Comparison of ENCODE assay signal across 18 cellular contexts in the genomic region with DNA sequence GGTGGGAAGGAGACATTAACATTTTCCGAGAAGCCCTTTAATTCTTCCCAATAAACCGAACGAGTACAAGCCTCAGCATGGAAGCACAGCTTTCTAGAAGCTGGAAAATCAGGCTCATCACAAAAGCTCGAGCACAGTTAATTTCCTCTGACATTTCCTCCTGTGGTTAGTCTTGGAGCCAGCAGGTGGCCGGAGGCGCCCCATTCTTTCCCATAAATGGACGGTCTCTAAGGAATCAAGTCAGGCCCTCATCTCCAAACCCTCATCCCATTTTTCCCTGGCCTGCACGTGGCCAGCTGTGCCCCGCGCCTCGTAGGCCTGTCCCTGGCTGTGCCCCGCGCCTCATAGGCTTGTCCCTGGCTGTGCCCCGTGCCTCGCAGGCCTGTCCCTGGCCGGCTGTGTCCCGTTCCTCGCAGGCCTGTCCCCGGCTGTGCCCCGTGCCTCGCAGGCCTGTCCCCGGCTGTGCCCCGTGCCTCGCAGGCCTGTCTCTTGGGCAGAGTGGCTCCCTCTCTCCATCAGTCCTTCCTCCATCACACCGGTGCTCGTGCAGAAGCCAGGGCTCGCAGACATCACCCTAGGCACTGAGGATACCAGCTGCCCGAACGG. TPM values are rescaled to one million over a fixed set of nuclear protein-coding genes. Genes with fewer than 3 reads are reported as not detected.
DNase-seq lines count a peak whose midpoint lies in the region; ATAC-seq, FAIRE-seq and TF ChIP-seq lines count a peak whose summit lies in the region.
"Had no signal": no experiment of that assay in that cellular context is flagged by ENCODE, and none has a peak within 500 bp of the region (broad histone marks: within the 10 kb centered on the region; RNA-seq: fewer than 3 reads in every experiment).

No MANE protein-coding gene starts in this region.

- WGBS in mesenchymal stem cell, result 86% methylated on average over 29 of the region's 29 CpGs

- no peak overlapping the region for H3K27ac ChIP-seq in mesenchymal stem cell (ENCODE audit: low read length, poor library complexity, severe bottlenecking)
- H3K27ac ChIP-seq: adrenal gland, C4-2B, ovary, SK-N-MC had no signal

- no peak overlapping the region for H3K23ac ChIP-seq in mesenchymal stem cell (ENCODE audit: low read length in 2 of 2)

- no peak overlapping the region for H4K8ac ChIP-seq in mesenchymal stem cell (ENCODE audit: low read length)

- peak; percentile 45 for TF ChIP-seq CTCF in AG09309 (IDR thresholded peaks at IDR 0.05; ENCODE audit: control insufficient read depth, insufficient read depth, low read depth, low read length, missing control alignments)
- TF ChIP-seq CTCF in astrocyte of the spinal cord (IDR thresholded peaks at IDR 0.05; ENCODE audit: low read depth, low read length), result peak; percentile 13

- no peak overlapping the region for H3K4me3 ChIP-seq in AG09309 (ENCODE audit: control insufficient read depth, low read depth, low read length)
- no peak overlapping the region for H3K4me3 ChIP-seq in astrocyte of the spinal cord (ENCODE audit: low read depth, low read length)
- H3K4me3 ChIP-seq in mesenchymal stem cell (ENCODE audit: insufficient read depth in 1 of 2, low read depth in 1 of 2, low read length in 2 of 2), result peak overlapping the region in 1 of 2 experiments; percentile 2
- H3K4me3 ChIP-seq: adrenal gland, ovary, SK-N-MC had no signal

- no peaks in the 10 kb centered on the region for H3K79me1 ChIP-seq in mesenchymal stem cell (replicated peaks; ENCODE audit: low read length, poor library complexity, severe bottlenecking)

- peak; percentile 96 for FAIRE-seq in HTR-8/SVneo (lab: Jason Lieb, UNC)

- H3K4ac ChIP-seq in mesenchymal stem cell (ENCODE audit: low read depth in 1 of 2, low read length in 2 of 2), result no peak overlapping the region

- no peak overlapping the region for H2BK12ac ChIP-seq in mesenchymal stem cell (ENCODE audit: low read length in 2 of 2)

- H3K9ac ChIP-seq in mesenchymal stem cell (ENCODE audit: low read length), result no peak overlapping the region

- no peaks in the 10 kb centered on the region for H3K36me3 ChIP-seq in mesenchymal stem cell (ENCODE audit: control insufficient read depth in 1 of 2, insufficient read depth in 2 of 2, low read depth in 1 of 2, low read length in 2 of 2)
- H3K36me3 ChIP-seq: adrenal gland, ovary had no signal

- no peak overlapping the region for H2BK15ac ChIP-seq in mesenchymal stem cell (ENCODE audit: low read depth, poor library complexity, severe bottlenecking)

- H3K18ac ChIP-seq in mesenchymal stem cell (ENCODE audit: low read depth in 1 of 2, low read length in 2 of 2), result no peak overlapping the region

- no peak overlapping the region for H2AFZ ChIP-seq in mesenchymal stem cell (ENCODE audit: low read depth, low read length)

- H2AK5ac ChIP-seq in mesenchymal stem cell (ENCODE audit: low read length, severe bottlenecking), result no peak overlapping the region

- H3K9me3 ChIP-seq in mesenchymal stem cell (ENCODE audit: control insufficient read depth, low read length), result no peaks in the 10 kb centered on the region
- H3K9me3 ChIP-seq: adrenal gland, ovary had no signal

- H3K14ac ChIP-seq in mesenchymal stem cell (ENCODE audit: low read length in 2 of 2), result peak overlapping the region in 1 of 2 experiments; percentile 18

- ATAC-seq in GM19351 (IDR thresholded peaks at IDR 0.05; ENCODE audit: unreplicated experiment) (no peak), GM21786 (IDR thresholded peaks at IDR 0.05; ENCODE audit: unreplicated experiment) (no peak), HG02642 (IDR thresholded peaks at IDR 0.05; ENCODE audit: poor library complexity, unreplicated experiment) (no peak)
- ATAC-seq: activated CD4-positive, CD25-positive, alpha-beta regulatory T cell treated with anti-CD3 and anti-CD28 coated beads, Interleukin-2, amount 50 U/mL, for 24 hours had no signal

- H4K91ac ChIP-seq in mesenchymal stem cell (ENCODE audit: low read length), result peak overlapping the region; percentile 52

- peaks cover 29 to 68% of the 10 kb centered on the region in 2 experiments for H3K27me3 ChIP-seq in mesenchymal stem cell (ENCODE audit: control insufficient read depth in 1 of 2, insufficient read depth in 1 of 2, low read length in 2 of 2)
- H3K27me3 ChIP-seq: ovary had no signal

- H2BK120ac ChIP-seq in mesenchymal stem cell (ENCODE audit: low read depth, low read length), result no peak overlapping the region

- no peak for DNase-seq in AG09309 (ENCODE audit: low read depth)
- DNase-seq in HTR-8/SVneo (ENCODE audit: insufficient read length, low spot score), result peak; percentile 54
- peak; percentile 23 for DNase-seq in astrocyte of the spinal cord (ENCODE audit: low read depth, low spot score)
- no peak for DNase-seq in mesenchymal stem cell
- DNase-seq in COR-L47 (lab: John Stamatoyannopoulos, UW), result no peak
- DNase-seq: activated T-cell treated with anti-CD3 and anti-CD28 coated beads for 4 hours; adrenal gland; GF-D8; NCI-H1105; NCI-H69; ovary; stimulated activated CD4-positive, alpha-beta T cell treated with anti-CD3 and anti-CD28 coated beads, Interleukin-2, amount 100 ng/mL, for 24 hours had no signal

- H3K4me2 ChIP-seq in mesenchymal stem cell (ENCODE audit: low read length, poor library complexity, severe bottlenecking), result no peak overlapping the region

- in situ Hi-C loops in astrocyte of the spinal cord (cut with HindIII; ENCODE audit: low sequenced_read_pairs), result no loop called here

- peaks cover 38% of the 10 kb centered on the region for H3K4me1 ChIP-seq in mesenchymal stem cell (ENCODE audit: control insufficient read depth, insufficient read depth, low read depth, low read length)
- H3K4me1 ChIP-seq: adrenal gland had no signal

- no peak overlapping the region for H2BK5ac ChIP-seq in mesenchymal stem cell (ENCODE audit: low read depth, low read length, poor library complexity, severe bottlenecking)

RNA-seq across cellular contexts. Expression of gene NTSR1, which starts 19.7 kb away (rescaled TPM):
- polyA plus RNA-seq in mesenchymal stem cell (2013, experiment 1 of 2), result 0.01 TPM
- 0.07 TPM for polyA plus RNA-seq in mesenchymal stem cell (2013, experiment 2 of 2)

RNA-seq across cellular contexts. Expression of gene SLCO4A1, which starts 46.7 kb away (rescaled TPM):
- not detected for polyA plus RNA-seq in mesenchymal stem cell (2013, experiment 1 of 2)
- not detected for polyA plus RNA-seq in mesenchymal stem cell (2013, experiment 2 of 2)

Comparison
In these comparisons a context has a peak if more than half of its experiments do, and no peak if none do; other contexts are left out.
1. DNase-seq: peak in HTR-8/SVneo (single experiment) and astrocyte of the spinal cord (single experiment); none in AG09309 (single experiment), mesenchymal stem cell (single experiment) and COR-L47 (single experiment).